In the genomic region with DNA sequence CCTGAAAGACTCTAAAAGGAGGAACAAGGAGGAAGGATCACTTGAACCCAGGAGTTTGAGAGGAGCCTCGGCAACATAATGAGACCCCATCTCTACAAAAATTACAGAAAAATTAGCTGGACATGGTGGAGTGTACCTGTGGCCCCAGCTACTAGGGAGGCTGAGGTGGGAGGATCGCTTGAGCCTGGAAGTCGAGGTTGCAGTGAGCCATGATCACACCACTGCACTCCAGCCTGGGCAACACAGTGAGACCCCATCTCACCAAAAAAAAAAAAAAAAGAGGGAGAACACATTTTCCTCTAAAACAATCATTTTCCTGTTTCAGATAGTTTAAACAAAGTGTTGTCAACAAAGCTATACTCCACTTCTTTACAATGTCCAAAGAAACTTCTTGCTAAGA, we compare ENCODE assay signal across 13 cellular contexts. TPM values are rescaled to one million over a fixed set of nuclear protein-coding genes. Genes with fewer than 3 reads are reported as not detected.
DNase-seq lines count a peak whose midpoint lies in the region; TF ChIP-seq lines count a peak whose summit lies in the region.
"Had no signal": no experiment of that assay in that cellular context is flagged by ENCODE, and none has a peak within 500 bp of the region (broad histone marks: within the 10 kb centered on the region; RNA-seq: fewer than 3 reads in every experiment).

No MANE protein-coding gene starts in this region.

- TF ChIP-seq POLR2A in thyroid gland (IDR thresholded peaks at IDR 0.05), result no peak

- no peaks in the 10 kb centered on the region for H3K27me3 ChIP-seq in SJSA1 (replicated peaks)
- no peaks in the 10 kb centered on the region for H3K27me3 ChIP-seq in thyroid gland

- H3K4me1 ChIP-seq in SJSA1 (replicated peaks), result peaks cover 17% of the 10 kb centered on the region
- H3K4me1 ChIP-seq in thyroid gland, result peaks cover 11 to 52% of the 10 kb centered on the region in 2 donors

- H3K9me3 ChIP-seq in SJSA1 (replicated peaks) (no peaks in the 10 kb centered on the region), thyroid gland (no peaks in the 10 kb centered on the region)

- peaks cover 4% of the 10 kb centered on the region for H3K27me3 Mint-ChIP-seq in activated T-cell treated with anti-CD3 and anti-CD28 coated beads, Interleukin-2, amount 50 U/mL, for 24 hours
- peaks cover 3% of the 10 kb centered on the region for H3K27me3 Mint-ChIP-seq in endothelial cell (ENCODE audit: unreplicated experiment)

- H3K36me3 Mint-ChIP-seq in activated T-cell treated with anti-CD3 and anti-CD28 coated beads, Interleukin-2, amount 50 U/mL, for 24 hours (ENCODE audit: low read depth), result no peaks in the 10 kb centered on the region
- H3K36me3 Mint-ChIP-seq in endothelial cell (ENCODE audit: low read depth, unreplicated experiment), result no peaks in the 10 kb centered on the region
- H3K36me3 Mint-ChIP-seq: brain had no signal

- peak overlapping the region; percentile 19 for H3K27ac ChIP-seq in SJSA1
- H3K27ac ChIP-seq in thyroid gland, result peak overlapping the region in 2 of 3 donors; percentile 60 to 79

- WGBS in thyroid gland, 2 donors, result 93 to 97% methylated on average over 3 of the region's 3 CpGs

- no peaks in the 10 kb centered on the region for H3K36me3 ChIP-seq in SJSA1
- H3K36me3 ChIP-seq in thyroid gland, result no peaks in the 10 kb centered on the region

- intact Hi-C loops in thyroid gland (cut with DNase I), result no loop called here

- H3K4me1 Mint-ChIP-seq in activated T-cell treated with anti-CD3 and anti-CD28 coated beads, Interleukin-2, amount 50 U/mL, for 24 hours (ENCODE audit: low read depth), result peaks cover 69% of the 10 kb centered on the region
- peaks cover 30% of the 10 kb centered on the region for H3K4me1 Mint-ChIP-seq in endothelial cell (ENCODE audit: unreplicated experiment)
- H3K4me1 Mint-ChIP-seq: brain had no signal

- no peak for TF ChIP-seq CTCF in endothelial cell (IDR thresholded peaks at IDR 0.05; ENCODE audit: unreplicated experiment)
- TF ChIP-seq CTCF in thyroid gland (IDR thresholded peaks at IDR 0.05), result no peak

- H3K4me3 ChIP-seq in SJSA1, result no peak overlapping the region
- H3K4me3 ChIP-seq in thyroid gland (replicated peaks in 1 of 3), result no peak overlapping the region

- H3K9me3 Mint-ChIP-seq in activated T-cell treated with anti-CD3 and anti-CD28 coated beads, Interleukin-2, amount 50 U/mL, for 24 hours, result no peaks in the 10 kb centered on the region
- H3K9me3 Mint-ChIP-seq in endothelial cell (ENCODE audit: unreplicated experiment), result no peaks in the 10 kb centered on the region
- H3K9me3 Mint-ChIP-seq: brain had no signal

- H3K4me3 Mint-ChIP-seq in activated T-cell treated with anti-CD3 and anti-CD28 coated beads, Interleukin-2, amount 50 U/mL, for 24 hours, result no peak overlapping the region
- H3K4me3 Mint-ChIP-seq in endothelial cell (ENCODE audit: unreplicated experiment), result no peak overlapping the region
- H3K4me3 Mint-ChIP-seq: brain had no signal

- DNase-seq in activated T-cell treated with anti-CD3 and anti-CD28 coated beads, Interleukin-2, amount 50 U/mL, for 24 hours, result peak; percentile 12
- no peak for DNase-seq in activated T-cell treated with anti-CD3 and anti-CD28 coated beads, Interleukin-2, amount 50 U/mL, for 48 hours
- DNase-seq in SJSA1 (ENCODE audit: low read depth in 1 of 2, low spot score in 2 of 2) (no peak), endothelial cell (ENCODE audit: low spot score) (no peak), thyroid gland (no peak), NCI-H510A treated with DMSO at 0.1 percent for 48 hours (lab: John Stamatoyannopoulos, UW) (no peak), glomerular visceral epithelial cell (ENCODE audit: extremely low spot score) (no peak)
- no peak for DNase-seq in activated effector memory CD4-positive, alpha-beta T cell treated with Interleukin-2 at 50 U/mL for 16 hours
- DNase-seq: foreskin fibroblast, NCI-H2081 treated with DMSO at 0.1 percent for 48 hours, SIG-M5 had no signal

- peak overlapping the region; percentile 61 for H3K27ac Mint-ChIP-seq in activated T-cell treated with anti-CD3 and anti-CD28 coated beads, Interleukin-2, amount 50 U/mL, for 24 hours
- H3K27ac Mint-ChIP-seq in endothelial cell (ENCODE audit: unreplicated experiment), result peak overlapping the region; percentile 73

RNA-seq across cellular contexts. Expression of a gene that starts 5.2 kb away (rescaled TPM):
- total RNA-seq in SJSA1 (2014; rRNA removed; shearing (Covaris generic)), result not detected in 2 replicates
- total RNA-seq in endothelial cell (ENCODE audit: unreplicated experiment) (0.13 TPM), thyroid gland (1 to 10 TPM in 3 of 4 donors, under 1 TPM in 1; 0.92 to 4.0 (median 2.0) TPM)

RNA-seq across cellular contexts. Expression of a gene that starts 8.8 kb away (rescaled TPM):
- total RNA-seq in SJSA1 (2014; rRNA removed; shearing (Covaris generic)), result not detected in 2 replicates
- total RNA-seq in endothelial cell (ENCODE audit: unreplicated experiment), result not detected
- under 1 TPM in 2 of 4 donors, not detected in 2; 0.42 to 0.56 TPM for total RNA-seq in thyroid gland
- total RNA-seq: skeletal muscle tissue had no signal

RNA-seq across cellular contexts. Expression of a gene that starts 22.3 kb away (rescaled TPM):
- total RNA-seq in SJSA1 (2014; rRNA removed; shearing (Covaris generic)), result not detected in 2 replicates
- total RNA-seq in endothelial cell (ENCODE audit: unreplicated experiment), result not detected
- total RNA-seq in thyroid gland, result not detected

RNA-seq across cellular contexts. Expression of a gene that starts 27.2 kb away (rescaled TPM):
- total RNA-seq in SJSA1 (2014; rRNA removed; shearing (Covaris generic)), result 57.4 and 62.2 TPM in 2 replicates
- total RNA-seq in endothelial cell (ENCODE audit: unreplicated experiment) (79.7 TPM), thyroid gland (10 to 100 TPM; 19.5 to 52.1 (median 29.9) TPM)

RNA-seq across cellular contexts. Expression of a gene that starts 48.9 kb away (rescaled TPM):
- 0.78 and 1.2 TPM in 2 replicates for total RNA-seq in SJSA1 (2014; rRNA removed; shearing (Covaris generic))
- 0.87 TPM for total RNA-seq in endothelial cell (ENCODE audit: unreplicated experiment)
- total RNA-seq in thyroid gland, result under 1 TPM; 0.21 to 0.81 (median 0.23) TPM
